Comparison of ENCODE assay signal across 20 cellular contexts in genomic region chr15:68190048-68190447, GRCh38.
"Had no signal": no experiment of that assay in that cellular context is flagged by ENCODE, and none has a peak within 500 bp of the region (broad histone marks: within the 10 kb centered on the region; RNA-seq: fewer than 3 reads in every experiment).

No MANE protein-coding gene starts in this region.

- H3K4me3 Mint-ChIP-seq: activated B cell treated with CpG ODN at 0.5 μM for 24 hours; activated CD4-positive, alpha-beta T cell treated with anti-CD3 and anti-CD28 coated beads, Interleukin-2, amount 10 ng/mL, durations not matched to agents 7 days and 5 days; activated naive CD4-positive, alpha-beta T cell treated with anti-CD3 and anti-CD28 coated beads, Interleukin-2, amount 50 U/mL, for 24 hours; stimulated activated naive CD8-positive, alpha-beta T cell treated with anti-CD3 and anti-CD28 coated beads, Interleukin-15, Interleukin-2, amounts not matched to agents 100 ng/mL and 50 ng/mL, for 24 hours; type B pancreatic cell had no signal

- H3K36me3 ChIP-seq: prostate gland had no signal

- H3K27ac Mint-ChIP-seq: activated B cell treated with CpG ODN at 0.5 μM for 24 hours; activated CD4-positive, alpha-beta T cell treated with anti-CD3 and anti-CD28 coated beads, Interleukin-2, amount 10 ng/mL, durations not matched to agents 7 days and 5 days; activated naive CD4-positive, alpha-beta T cell treated with anti-CD3 and anti-CD28 coated beads, Interleukin-2, amount 50 U/mL, for 24 hours; stimulated activated naive CD8-positive, alpha-beta T cell treated with anti-CD3 and anti-CD28 coated beads, Interleukin-15, Interleukin-2, amounts not matched to agents 100 ng/mL and 50 ng/mL, for 24 hours; type B pancreatic cell had no signal

- DNase-seq: activated B cell treated with CpG ODN at 0.5 μM for 24 hours; activated CD4-positive, alpha-beta T cell treated with anti-CD3 and anti-CD28 coated beads, Interleukin-2, amount 10 ng/mL, durations not matched to agents 7 days and 5 days; activated effector memory CD4-positive, alpha-beta T cell treated with Interleukin-2 at 50 U/mL for 16 hours; activated T-cell treated with anti-CD3 and anti-CD28 coated beads for 4 hours; amygdala; body of pancreas; caudate nucleus; kidney glomerular epithelial cell; right cardiac atrium; small intestine; stimulated activated CD4-positive, alpha-beta T cell treated with anti-CD3 and anti-CD28 coated beads, Interleukin-4, amount 100 ng/mL, for 4 hours; stimulated activated CD8-positive, alpha-beta memory T cell treated with anti-CD3 and anti-CD28 coated beads, Interleukin-4, amount 100 ng/mL, for 48 hours; T-helper 2 cell had no signal

- H3K9me3 ChIP-seq: body of pancreas, prostate gland, suprapubic skin had no signal

- H3K4me1 Mint-ChIP-seq: activated CD4-positive, alpha-beta T cell treated with anti-CD3 and anti-CD28 coated beads, Interleukin-2, amount 10 ng/mL, durations not matched to agents 7 days and 5 days had no signal

- H3K27me3 Mint-ChIP-seq: activated B cell treated with CpG ODN at 0.5 μM for 24 hours; activated CD4-positive, alpha-beta T cell treated with anti-CD3 and anti-CD28 coated beads, Interleukin-2, amount 10 ng/mL, durations not matched to agents 7 days and 5 days; activated naive CD4-positive, alpha-beta T cell treated with anti-CD3 and anti-CD28 coated beads, Interleukin-2, amount 50 U/mL, for 24 hours; stimulated activated naive CD8-positive, alpha-beta T cell treated with anti-CD3 and anti-CD28 coated beads, Interleukin-15, Interleukin-2, amounts not matched to agents 100 ng/mL and 50 ng/mL, for 24 hours; type B pancreatic cell had no signal

- H3K9me3 Mint-ChIP-seq: activated B cell treated with CpG ODN at 0.5 μM for 24 hours; activated CD4-positive, alpha-beta T cell treated with anti-CD3 and anti-CD28 coated beads, Interleukin-2, amount 10 ng/mL, durations not matched to agents 7 days and 5 days; activated naive CD4-positive, alpha-beta T cell treated with anti-CD3 and anti-CD28 coated beads, Interleukin-2, amount 50 U/mL, for 24 hours; stimulated activated naive CD8-positive, alpha-beta T cell treated with anti-CD3 and anti-CD28 coated beads, Interleukin-15, Interleukin-2, amounts not matched to agents 100 ng/mL and 50 ng/mL, for 24 hours; type B pancreatic cell had no signal

- H3K27me3 ChIP-seq: body of pancreas, suprapubic skin had no signal

- H3K27ac ChIP-seq: body of pancreas, coronary artery, prostate gland, suprapubic skin had no signal

- ATAC-seq: body of pancreas, esophagus mucosa, right cardiac atrium had no signal

- H3K4me3 ChIP-seq: body of pancreas, coronary artery, prostate gland, suprapubic skin had no signal
